ENCODE assay signal across 8 cellular contexts in genomic region chr19:39110263-39110967, GRCh38. TPM values are rescaled to one million over a fixed set of nuclear protein-coding genes. Genes with fewer than 3 reads are reported as not detected.
DNase-seq lines count a peak whose midpoint lies in the region; ATAC-seq and TF ChIP-seq lines count a peak whose summit lies in the region.

No MANE protein-coding gene starts in this region.

- H3K4me3 ChIP-seq in colonic mucosa: no peak overlapping the region

- ATAC-seq in memory B cell (ENCODE audit: low read depth): peak; percentile 88

- DNase-seq in NCI-H2107 treated with DMSO at 0.1 percent for 48 hours (lab: John Stamatoyannopoulos, UW; ENCODE audit: unreplicated experiment): peak; percentile 33
- no peak for DNase-seq in NCI-H2107 (lab: John Stamatoyannopoulos, UW)
- DNase-seq in NCI-H460 (ENCODE audit: extremely low read depth, low read depth): peak; percentile 55
- peak; percentile 79 for DNase-seq in activated CD4-positive, alpha-beta T cell treated with anti-CD3 and anti-CD28 coated beads, Interleukin-2, amount 50 U/mL, for 1 hour
- peak; percentile 70 for DNase-seq in colonic mucosa
- DNase-seq in memory B cell (ENCODE audit: low spot score in 2 of 2): peak; percentile 65 to 77
- DNase-seq in stimulated activated CD8-positive, alpha-beta memory T cell treated with anti-CD3 and anti-CD28 coated beads, Interleukin-4, amount 100 ng/mL, for 4 hours (ENCODE audit: low read depth in 2 of 2, low spot score in 1 of 2): peak; percentile 34 to 62
- DNase-seq in cortex of kidney (lab: John Stamatoyannopoulos, UW): no peak

- no peaks in the 10 kb centered on the region for H3K27me3 ChIP-seq in colonic mucosa

- no peaks in the 10 kb centered on the region for H3K36me3 Mint-ChIP-seq in memory B cell

- H3K9ac ChIP-seq in colonic mucosa (ENCODE audit: low read depth in 2 of 2, low read length in 2 of 2): no peak overlapping the region

- no peak overlapping the region for H3K27ac Mint-ChIP-seq in memory B cell

- H3K9me3 ChIP-seq in colonic mucosa: no peaks in the 10 kb centered on the region

- H3K4me1 ChIP-seq in colonic mucosa: no peaks in the 10 kb centered on the region

- no peak overlapping the region for H3K27ac ChIP-seq in colonic mucosa

- intact Hi-C loops in colonic mucosa (cut with DNase I): no loop called here

- no peaks in the 10 kb centered on the region for H3K9me3 Mint-ChIP-seq in memory B cell

- no peaks in the 10 kb centered on the region for H3K4me1 Mint-ChIP-seq in memory B cell

- peak; percentile 67 for TF ChIP-seq CTCF in colonic mucosa (IDR thresholded peaks at IDR 0.05)

- H3K4me3 Mint-ChIP-seq in memory B cell: no peak overlapping the region

- H3K36me3 ChIP-seq in colonic mucosa: no peaks in the 10 kb centered on the region

- peaks cover 19% of the 10 kb centered on the region for H3K27me3 Mint-ChIP-seq in memory B cell

RNA-seq across cellular contexts. Expression of gene PAK4, which starts 15.2 kb away (rescaled TPM):
- total RNA-seq in NCI-H460 (2014; rRNA removed; shearing (Covaris generic)): 4.4 and 7.2 TPM in 2 replicates
- 5.5 and 13.3 TPM in 2 replicates for polyA plus RNA-seq in NCI-H460 (2014; cell fraction: nucleus; rRNA removed)
- 100 to 1,000 TPM in 1 of 2 donors, 10 to 100 TPM in 1; 85.5 to 127 TPM for total RNA-seq in colonic mucosa

RNA-seq across cellular contexts. Expression of gene ACP7, which starts 26.2 kb away (rescaled TPM):
- total RNA-seq in NCI-H460 (2014; rRNA removed; shearing (Covaris generic)): 0.12 and 0.32 TPM in 2 replicates
- polyA plus RNA-seq in NCI-H460 (2014; cell fraction: nucleus; rRNA removed): not detected in 2 replicates
- not detected for total RNA-seq in colonic mucosa

Comparison
In these comparisons a context has a peak if more than half of its experiments do, and no peak if none do; other contexts are left out.
1. DNase-seq: peak in NCI-H2107 treated with DMSO at 0.1 percent for 48 hours (single experiment), NCI-H460 (single experiment), activated CD4-positive, alpha-beta T cell treated with anti-CD3 and anti-CD28 coated beads, Interleukin-2, amount 50 U/mL, for 1 hour (single experiment), colonic mucosa (single experiment), memory B cell (2 of 2) and stimulated activated CD8-positive, alpha-beta memory T cell treated with anti-CD3 and anti-CD28 coated beads, Interleukin-4, amount 100 ng/mL, for 4 hours (2 of 2); none in NCI-H2107 (single experiment) and cortex of kidney (single experiment).
2. RNA of gene PAK4, which starts 15.2 kb away (total RNA-seq): 85.5 to 127 TPM in colonic mucosa; 4.4 to 7.2 TPM in NCI-H460; every median in the first group is over 10 times any median in the second.